ENCODE assay signal across 8 cellular contexts in the genomic region with DNA sequence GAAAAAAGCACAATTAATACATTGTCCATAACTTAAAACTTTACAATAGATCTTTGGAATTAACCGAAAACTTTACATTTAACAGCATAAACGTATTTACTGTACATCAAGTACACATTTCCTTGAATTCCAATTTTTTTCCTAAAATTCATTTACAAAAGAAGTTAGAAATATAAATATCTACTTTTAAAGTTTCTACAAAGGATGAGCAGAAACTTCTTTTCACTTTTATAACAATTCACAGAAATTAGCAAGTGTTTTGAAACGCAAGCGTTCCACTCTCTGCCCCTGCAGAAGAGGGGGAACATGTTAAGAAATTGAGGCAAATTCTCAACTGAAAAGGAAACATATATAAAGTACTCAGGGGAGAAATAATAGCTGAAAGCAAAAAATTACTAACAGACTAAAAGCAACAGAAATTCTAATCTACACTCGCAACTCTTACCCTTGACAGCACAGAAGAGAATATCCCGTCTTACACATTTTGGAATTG. TPM values are rescaled to one million over a fixed set of nuclear protein-coding genes. Genes with fewer than 3 reads are reported as not detected.
DNase-seq lines count a peak whose midpoint lies in the region; ATAC-seq and TF ChIP-seq lines count a peak whose summit lies in the region.

No MANE protein-coding gene starts in this region.

- H3K4me3 ChIP-seq in astrocyte of the spinal cord (ENCODE audit: low read depth, low read length) (peak overlapping the region; percentile 84), lower leg skin (ENCODE audit: low read depth, poor library complexity, severe bottlenecking) (peak overlapping the region; percentile 30), tibial artery (peak overlapping the region; percentile 70 to 99)

- H3K36me3 ChIP-seq in tibial artery: no peaks in the 10 kb centered on the region

- no peak for TF ChIP-seq POLR2A in lower leg skin (IDR thresholded peaks at IDR 0.05)

- H3K4me1 ChIP-seq in tibial artery: peaks cover 0 to 59% (median 31%) of the 10 kb centered on the region in 4 donors

- peaks cover 14% of the 10 kb centered on the region for H3K36me3 Mint-ChIP-seq in activated T-cell treated with anti-CD3 and anti-CD28 coated beads, Interleukin-2, amount 50 U/mL, for 4 hours (ENCODE audit: insufficient read depth)

- H3K27ac ChIP-seq in tibial artery: peak overlapping the region; percentile 99 to 100

- no peaks in the 10 kb centered on the region for H3K27me3 ChIP-seq in tibial artery

- in situ Hi-C loops in astrocyte of the spinal cord (cut with HindIII; ENCODE audit: low sequenced_read_pairs): no loop called here

- intact Hi-C loops in lower leg skin (cut with DNase I; ENCODE audit: low total_unique reads) (no loop called here), tibial artery (cut with DNase I; ENCODE audit: low total_unique reads) (loop anchor here (5.0 kb wide), 2 partner anchors 69 to 96 kb away; no protein-coding TSS in a partner anchor)

- H3K4me1 Mint-ChIP-seq in activated T-cell treated with anti-CD3 and anti-CD28 coated beads, Interleukin-2, amount 50 U/mL, for 4 hours (ENCODE audit: low read depth): peaks cover 60% of the 10 kb centered on the region

- no peak for DNase-seq in activated T-cell treated with anti-CD3 and anti-CD28 coated beads, Interleukin-2, amount 50 U/mL, for 4 hours
- DNase-seq in activated T-cell treated with anti-CD3 and anti-CD28 coated beads for 4 hours (no peak), astrocyte of the spinal cord (ENCODE audit: low read depth, low spot score) (no peak), lower leg skin (ENCODE audit: low spot score in 2 of 2) (no peak), tibial artery (no peak), cerebellar nuclear complex (lab: John Stamatoyannopoulos, UW) (no peak)
- no peak for DNase-seq in effector CD4-positive, alpha-beta T cell

- H3K27me3 Mint-ChIP-seq in activated T-cell treated with anti-CD3 and anti-CD28 coated beads, Interleukin-2, amount 50 U/mL, for 4 hours (ENCODE audit: low read depth): no peaks in the 10 kb centered on the region

- H3K9me3 ChIP-seq in tibial artery: no peaks in the 10 kb centered on the region

- no peaks in the 10 kb centered on the region for H3K9me3 Mint-ChIP-seq in activated T-cell treated with anti-CD3 and anti-CD28 coated beads, Interleukin-2, amount 50 U/mL, for 4 hours

- WGBS in lower leg skin, 2 donors: 2% methylated on average over 6 of the region's 6 CpGs

- no peak for ATAC-seq in activated T-cell treated with anti-CD3 and anti-CD28 coated beads, Interleukin-2, amount 50 U/mL, for 4 hours
- ATAC-seq in GM21825 (IDR thresholded peaks at IDR 0.05; ENCODE audit: unreplicated experiment): no peak

- peak overlapping the region; percentile 88 for H3K4me3 Mint-ChIP-seq in activated T-cell treated with anti-CD3 and anti-CD28 coated beads, Interleukin-2, amount 50 U/mL, for 4 hours

- TF ChIP-seq CTCF in astrocyte of the spinal cord (IDR thresholded peaks at IDR 0.05; ENCODE audit: low read depth, low read length) (no peak), lower leg skin (IDR thresholded peaks at IDR 0.05) (no peak), tibial artery (IDR thresholded peaks at IDR 0.05) (no peak)

RNA-seq across cellular contexts. Expression of a gene that starts 1.5 kb away (rescaled TPM):
- 10 to 100 TPM; 58.5 to 62.4 (median 60.5) TPM for total RNA-seq in activated T-cell treated with anti-CD3 and anti-CD28 coated beads, Interleukin-2, amount 50 U/mL, for 4 hours
- 100 to 1,000 TPM; 120 to 156 (median 128) TPM for total RNA-seq in lower leg skin

RNA-seq across cellular contexts. Expression of a gene that starts 50.4 kb away (rescaled TPM):
- 100 to 1,000 TPM; 292 to 332 (median 316) TPM for total RNA-seq in activated T-cell treated with anti-CD3 and anti-CD28 coated beads, Interleukin-2, amount 50 U/mL, for 4 hours
- total RNA-seq in lower leg skin: 10 to 100 TPM; 32.6 to 55.9 (median 47.4) TPM

Comparison
In these comparisons a context has a peak if more than half of its experiments do, and no peak if none do; other contexts are left out.
1. H3K4me3 ChIP-seq: peak in every context shown above with its lines; median percentile 84 in tibial artery; 84 in astrocyte of the spinal cord; 30 in lower leg skin.
2. RNA of a gene that starts 50.4 kb away (total RNA-seq): 292 to 332 TPM in activated T-cell treated with anti-CD3 and anti-CD28 coated beads, Interleukin-2, amount 50 U/mL, for 4 hours; 32.6 to 55.9 TPM in lower leg skin; every median in the first group is over 4 times any median in the second.